1 cellular context compared by ENCODE assay signal in the genomic region with DNA sequence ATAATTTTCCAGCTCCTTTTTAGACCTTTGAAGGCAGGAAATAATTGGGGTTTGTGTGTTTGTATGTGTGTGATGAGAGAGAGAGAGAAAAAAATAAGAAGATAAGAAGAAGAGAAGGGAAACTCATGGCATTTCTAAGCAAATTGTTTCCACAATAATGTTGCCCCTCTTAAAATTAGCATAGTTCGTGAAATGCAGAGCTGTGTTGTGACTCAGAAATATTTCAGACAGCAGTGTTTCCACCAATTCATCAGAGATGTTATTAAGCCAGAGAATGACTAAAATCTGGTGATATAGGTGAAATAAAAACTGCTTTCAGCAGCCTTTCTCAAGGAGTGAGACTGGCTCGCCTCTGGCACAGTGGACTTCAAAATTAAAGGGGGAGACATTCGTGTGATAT.
TF ChIP-seq lines count a peak whose summit lies in the region.

No MANE protein-coding gene starts in this region.

TF ChIP-seq in A549, 52 proteins besides CTCF, POLR2A, EP300 and RAD21 (continued from another document):
- TF ChIP-seq ZNF302 (CRISPR knock-in tag; IDR thresholded peaks at IDR 0.05) (no peak), MAFK (IDR thresholded peaks at IDR 0.05; ENCODE audit: partially characterized antibody) (no peak), EHF (CRISPR knock-in tag; IDR thresholded peaks at IDR 0.05) (no peak), ATOH8 (CRISPR knock-in tag; IDR thresholded peaks at IDR 0.05; ENCODE audit: low read depth) (no peak), POLR2AphosphoS2 (conservative IDR thresholded peaks at IDR 0.05; ENCODE audit: low read length) (no peak), HES2 (IDR thresholded peaks at IDR 0.05) (no peak), ZFP36 (IDR thresholded peaks at IDR 0.05; ENCODE audit: borderline replicate concordance, partially characterized antibody) (no peak), CHD2 (IDR thresholded peaks at IDR 0.05; ENCODE audit: low read length, partially characterized antibody) (no peak), SMC3 (IDR thresholded peaks at IDR 0.05) (no peak)
- TF ChIP-seq, protein P1, sequence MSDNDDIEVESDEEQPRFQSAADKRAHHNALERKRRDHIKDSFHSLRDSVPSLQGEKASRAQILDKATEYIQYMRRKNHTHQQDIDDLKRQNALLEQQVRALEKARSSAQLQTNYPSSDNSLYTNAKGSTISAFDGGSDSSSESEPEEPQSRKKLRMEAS (IDR thresholded peaks at IDR 0.05) = no peak
- TF ChIP-seq, protein P2, sequence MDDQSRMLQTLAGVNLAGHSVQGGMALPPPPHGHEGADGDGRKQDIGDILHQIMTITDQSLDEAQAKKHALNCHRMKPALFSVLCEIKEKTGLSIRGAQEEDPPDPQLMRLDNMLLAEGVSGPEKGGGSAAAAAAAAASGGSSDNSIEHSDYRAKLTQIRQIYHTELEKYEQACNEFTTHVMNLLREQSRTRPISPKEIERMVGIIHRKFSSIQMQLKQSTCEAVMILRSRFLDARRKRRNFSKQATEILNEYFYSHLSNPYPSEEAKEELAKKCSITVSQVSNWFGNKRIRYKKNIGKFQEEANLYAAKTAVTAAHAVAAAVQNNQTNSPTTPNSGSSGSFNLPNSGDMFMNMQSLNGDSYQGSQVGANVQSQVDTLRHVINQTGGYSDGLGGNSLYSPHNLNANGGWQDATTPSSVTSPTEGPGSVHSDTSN (IDR thresholded peaks at IDR 0.05) = no peak
